31 cellular contexts compared by ENCODE assay signal in genomic region chr6:9924971-9925370, GRCh38.
"Had no signal": no experiment of that assay in that cellular context is flagged by ENCODE, and none has a peak within 500 bp of the region (broad histone marks: within the 10 kb centered on the region; RNA-seq: fewer than 3 reads in every experiment).

No MANE protein-coding gene starts in this region.

- H3K4me1 Mint-ChIP-seq: activated CD4-positive, alpha-beta memory T cell treated with anti-CD3 and anti-CD28 coated beads, Interleukin-2, amount 10 ng/mL, durations not matched to agents 7 days and 5 days; activated CD4-positive, alpha-beta T cell treated with anti-CD3 and anti-CD28 coated beads for 36 hours; activated CD4-positive, alpha-beta T cell treated with anti-CD3 and anti-CD28 coated beads, Interleukin-2, amount 10 ng/mL, durations not matched to agents 7 days and 5 days; activated naive CD4-positive, alpha-beta T cell treated with anti-CD3 and anti-CD28 coated beads, Interleukin-2, amount 10 ng/mL, durations not matched to agents 7 days and 5 days; activated naive CD8-positive, alpha-beta T cell treated with anti-CD3 and anti-CD28 coated beads, Interleukin-2, amount 10 ng/mL, durations not matched to agents 7 days and 5 days; brain had no signal

- H3K27ac ChIP-seq: ascending aorta, breast epithelium, cardiac muscle cell, colonic mucosa, epithelial cell of prostate, esophagus squamous epithelium, gastroesophageal sphincter, heart right ventricle, hepatocyte, VCaP had no signal

- ATAC-seq: activated CD4-positive, alpha-beta T cell treated with anti-CD3 and anti-CD28 coated beads for 36 hours; activated naive CD4-positive, alpha-beta T cell treated with anti-CD3 and anti-CD28 coated beads, Interleukin-2, amount 50 U/mL, for 72 hours; activated T-cell treated with anti-CD3 and anti-CD28 coated beads, Interleukin-2, amount 50 U/mL, for 72 hours; gastroesophageal sphincter; heart right ventricle had no signal

- H3K9me3 ChIP-seq: ascending aorta, colonic mucosa had no signal

- H3K4me2 ChIP-seq: hepatocyte had no signal

- H3K27ac Mint-ChIP-seq: activated CD4-positive, alpha-beta memory T cell treated with anti-CD3 and anti-CD28 coated beads, Interleukin-2, amount 10 ng/mL, durations not matched to agents 7 days and 5 days; activated CD4-positive, alpha-beta T cell treated with anti-CD3 and anti-CD28 coated beads for 36 hours; activated CD4-positive, alpha-beta T cell treated with anti-CD3 and anti-CD28 coated beads, Interleukin-2, amount 10 ng/mL, durations not matched to agents 7 days and 5 days; activated naive CD4-positive, alpha-beta T cell treated with anti-CD3 and anti-CD28 coated beads, Interleukin-2, amount 10 ng/mL, durations not matched to agents 7 days and 5 days; activated naive CD4-positive, alpha-beta T cell treated with anti-CD3 and anti-CD28 coated beads, Interleukin-2, amount 50 U/mL, for 72 hours; activated naive CD8-positive, alpha-beta T cell treated with anti-CD3 and anti-CD28 coated beads, Interleukin-2, amount 10 ng/mL, durations not matched to agents 7 days and 5 days; activated T-cell treated with anti-CD3 and anti-CD28 coated beads, Interleukin-2, amount 50 U/mL, for 24 hours; activated T-cell treated with anti-CD3 and anti-CD28 coated beads, Interleukin-2, amount 50 U/mL, for 72 hours; brain had no signal

- H3K36me3 Mint-ChIP-seq: activated naive CD4-positive, alpha-beta T cell treated with anti-CD3 and anti-CD28 coated beads, Interleukin-2, amount 10 ng/mL, durations not matched to agents 7 days and 5 days; activated naive CD4-positive, alpha-beta T cell treated with anti-CD3 and anti-CD28 coated beads, Interleukin-2, amount 50 U/mL, for 72 hours; activated naive CD8-positive, alpha-beta T cell treated with anti-CD3 and anti-CD28 coated beads, Interleukin-2, amount 10 ng/mL, durations not matched to agents 7 days and 5 days; brain had no signal

- H3K36me3 ChIP-seq: ascending aorta, breast epithelium, cardiac muscle cell, colonic mucosa, esophagus squamous epithelium, gastroesophageal sphincter, heart right ventricle had no signal

- H3K4me1 ChIP-seq: ascending aorta, breast epithelium, colonic mucosa, esophagus squamous epithelium, gastroesophageal sphincter, heart right ventricle had no signal

- H2AFZ ChIP-seq: hepatocyte had no signal

- H3K27me3 Mint-ChIP-seq: activated CD4-positive, alpha-beta memory T cell treated with anti-CD3 and anti-CD28 coated beads, Interleukin-2, amount 10 ng/mL, durations not matched to agents 7 days and 5 days; activated CD4-positive, alpha-beta T cell treated with anti-CD3 and anti-CD28 coated beads, Interleukin-2, amount 10 ng/mL, durations not matched to agents 7 days and 5 days; activated naive CD4-positive, alpha-beta T cell treated with anti-CD3 and anti-CD28 coated beads, Interleukin-2, amount 10 ng/mL, durations not matched to agents 7 days and 5 days; activated naive CD8-positive, alpha-beta T cell treated with anti-CD3 and anti-CD28 coated beads, Interleukin-2, amount 10 ng/mL, durations not matched to agents 7 days and 5 days; activated T-cell treated with anti-CD3 and anti-CD28 coated beads, Interleukin-2, amount 50 U/mL, for 24 hours had no signal

- H3K79me2 ChIP-seq: hepatocyte had no signal

- H3K4me3 Mint-ChIP-seq: activated CD4-positive, alpha-beta memory T cell treated with anti-CD3 and anti-CD28 coated beads, Interleukin-2, amount 10 ng/mL, durations not matched to agents 7 days and 5 days; activated CD4-positive, alpha-beta T cell treated with anti-CD3 and anti-CD28 coated beads for 36 hours; activated CD4-positive, alpha-beta T cell treated with anti-CD3 and anti-CD28 coated beads, Interleukin-2, amount 10 ng/mL, durations not matched to agents 7 days and 5 days; activated naive CD4-positive, alpha-beta T cell treated with anti-CD3 and anti-CD28 coated beads, Interleukin-2, amount 10 ng/mL, durations not matched to agents 7 days and 5 days; activated naive CD8-positive, alpha-beta T cell treated with anti-CD3 and anti-CD28 coated beads, Interleukin-2, amount 10 ng/mL, durations not matched to agents 7 days and 5 days; activated T-cell treated with anti-CD3 and anti-CD28 coated beads, Interleukin-2, amount 50 U/mL, for 24 hours; activated T-cell treated with anti-CD3 and anti-CD28 coated beads, Interleukin-2, amount 50 U/mL, for 72 hours; brain had no signal

- DNase-seq: activated CD4-positive, alpha-beta memory T cell treated with anti-CD3 and anti-CD28 coated beads, Interleukin-2, amount 10 ng/mL, durations not matched to agents 7 days and 5 days; activated CD4-positive, alpha-beta T cell treated with anti-CD3 and anti-CD28 coated beads for 36 hours; activated CD4-positive, alpha-beta T cell treated with anti-CD3 and anti-CD28 coated beads, Interleukin-2, amount 10 ng/mL, durations not matched to agents 7 days and 5 days; activated CD4-positive, alpha-beta T cell treated with anti-CD3 and anti-CD28 coated beads, Interleukin-2, amount 50 U/mL, for 4 hours; activated CD4-positive, CD25-positive, alpha-beta regulatory T cell; activated CD4-positive, CD25-positive, alpha-beta regulatory T cell treated with anti-CD3 and anti-CD28 coated beads, Interleukin-2, amount 50 U/mL, for 72 hours; activated CD8-positive, alpha-beta memory T cell treated with anti-CD3 and anti-CD28 coated beads, Interleukin-2, amount 50 U/mL, for 48 hours; activated gamma-delta T cell; activated naive CD4-positive, alpha-beta T cell; activated naive CD4-positive, alpha-beta T cell treated with anti-CD3 and anti-CD28 coated beads, Interleukin-2, amount 10 ng/mL, durations not matched to agents 7 days and 5 days; activated naive CD8-positive, alpha-beta T cell treated with anti-CD3 and anti-CD28 coated beads, Interleukin-2, amount 10 ng/mL, durations not matched to agents 7 days and 5 days; activated T-cell treated with anti-CD3 and anti-CD28 coated beads for 4 hours; activated T-cell treated with anti-CD3 and anti-CD28 coated beads, Interleukin-2, amount 50 U/mL, for 24 hours; activated T-cell treated with anti-CD3 and anti-CD28 coated beads, Interleukin-2, amount 50 U/mL, for 72 hours; central memory CD4-positive, alpha-beta T cell; cerebellar nuclear complex; colonic mucosa; effector CD8-positive, alpha-beta T cell; esophagus squamous epithelium; foreskin melanocyte; heart right ventricle; T-helper 2 cell had no signal

- H3K4me3 ChIP-seq: ascending aorta, breast epithelium, cardiac muscle cell, colonic mucosa, esophagus squamous epithelium, gastroesophageal sphincter, heart right ventricle, hepatocyte had no signal

- H3K27me3 ChIP-seq: ascending aorta, breast epithelium, cardiac muscle cell, colonic mucosa, esophagus squamous epithelium, heart right ventricle, hepatocyte had no signal
